10 cellular contexts compared by ENCODE assay signal in genomic region chr5:175828676-175829075, GRCh38. TPM values are rescaled to one million over a fixed set of nuclear protein-coding genes. Genes with fewer than 3 reads are reported as not detected.
"Had no signal": no experiment of that assay in that cellular context is flagged by ENCODE, and none has a peak within 500 bp of the region (broad histone marks: within the 10 kb centered on the region; RNA-seq: fewer than 3 reads in every experiment).

No MANE protein-coding gene starts in this region.

- H3K4me1 ChIP-seq: HAP-1 had no signal

- H3K27ac ChIP-seq: HL-60 had no signal

- ATAC-seq: GM23338, HCT116, HepG2 had no signal

- FAIRE-seq: HepG2 had no signal

- DNase-seq: H7, HFFc6, KBM-7 had no signal

- H3K4me3 ChIP-seq: GM23338, HAP-1 had no signal

- H3K9me3 ChIP-seq: HAP-1 had no signal

- H3K36me3 ChIP-seq: HAP-1 had no signal

RNA-seq across cellular contexts. Expression of gene CPLX2, which starts 42.7 kb away (rescaled TPM):
- total RNA-seq: H4, HFFc6, HT1080 had no signal
